8 cellular contexts compared by ENCODE assay signal in genomic region chr1:165632491-165632890, GRCh38. TPM values are rescaled to one million over a fixed set of nuclear protein-coding genes. Genes with fewer than 3 reads are reported as not detected.
A peak's percentile ranks its signal among the peaks of the same experiment; 100 is the strongest.
DNase-seq lines count a peak whose midpoint lies in the region; ATAC-seq and TF ChIP-seq lines count a peak whose summit lies in the region.

No MANE protein-coding gene starts in this region.

- H3K9ac ChIP-seq in ES-I3 (ENCODE audit: low read depth, low read length): peak overlapping the region; percentile 78

- H3K27me3 ChIP-seq in Peyer's patch (no peaks in the 10 kb centered on the region), foreskin keratinocyte (no peaks in the 10 kb centered on the region)

- DNase-seq in Peyer's patch (no peak), foreskin keratinocyte (no peak), retinal pigment epithelial cell (ENCODE audit: low read depth) (no peak), A172 (ENCODE audit: low spot score) (no peak), DMS 273 treated with DMSO at 0.1 percent for 48 hours (lab: John Stamatoyannopoulos, UW) (no peak)
- no peak for DNase-seq in stimulated activated CD4-positive, alpha-beta T cell treated with anti-CD3 and anti-CD28 coated beads, Interleukin-2, amount 100 ng/mL, for 48 hours

- H3K9me3 ChIP-seq in ES-I3 (ENCODE audit: control insufficient read depth, insufficient read depth, low read length) (no peaks in the 10 kb centered on the region), Peyer's patch (no peaks in the 10 kb centered on the region)

- H3K36me3 ChIP-seq in ES-I3 (ENCODE audit: insufficient read depth, low read length): no peaks in the 10 kb centered on the region
- peaks cover 0 to 4% (median 0%) of the 10 kb centered on the region in 3 donors for H3K36me3 ChIP-seq in Peyer's patch

- ATAC-seq in foreskin keratinocyte: no peak
- ATAC-seq in HG03469 (IDR thresholded peaks at IDR 0.05; ENCODE audit: unreplicated experiment): no peak

- H3K27ac ChIP-seq in Peyer's patch (peak overlapping the region in 3 of 4 donors; percentile 90 to 95 (median 92)), foreskin keratinocyte (peak overlapping the region; percentile 64)

- H3K4me1 ChIP-seq in ES-I3 (ENCODE audit: insufficient read depth, low read length) (peaks cover 16% of the 10 kb centered on the region), Peyer's patch (peaks cover 0 to 48% (median 2%) of the 10 kb centered on the region in 4 donors), foreskin keratinocyte (peaks cover 15% of the 10 kb centered on the region)

- TF ChIP-seq POLR2A in Peyer's patch (IDR thresholded peaks at IDR 0.05): no peak

- TF ChIP-seq CTCF in Peyer's patch (IDR thresholded peaks at IDR 0.05) (no peak), foreskin keratinocyte (conservative IDR thresholded peaks at IDR 0.05) (no peak), retinal pigment epithelial cell (conservative IDR thresholded peaks at IDR 0.05; ENCODE audit: low read depth, low read length) (no peak)

- peak overlapping the region in 3 of 4 donors; percentile 55 to 78 (median 68) for H3K4me3 ChIP-seq in Peyer's patch
- H3K4me3 ChIP-seq in retinal pigment epithelial cell (ENCODE audit: low read length): peak overlapping the region; percentile 97

RNA-seq across cellular contexts. Expression of gene MGST3, which starts 1.5 kb away (rescaled TPM):
- total RNA-seq in Peyer's patch (100 to 1,000 TPM in 3 of 4 donors, 10 to 100 TPM in 1; 47.0 to 513 (median 407) TPM), foreskin keratinocyte (129 and 158 TPM in 2 replicates)
- 181 and 225 TPM in 2 replicates for polyA plus RNA-seq in foreskin keratinocyte
- total RNA-seq in A172 (2014; rRNA removed; shearing (Covaris generic)): 224 and 279 TPM in 2 replicates
